16 cellular contexts compared by ENCODE assay signal in genomic region chr20:2659547-2659946, GRCh38. TPM values are rescaled to one million over a fixed set of nuclear protein-coding genes. Genes with fewer than 3 reads are reported as not detected.
"Had no signal": no experiment of that assay in that cellular context is flagged by ENCODE, and none has a peak within 500 bp of the region (broad histone marks: within the 10 kb centered on the region; RNA-seq: fewer than 3 reads in every experiment).

No MANE protein-coding gene starts in this region.

- H3K27me3 Mint-ChIP-seq: naive B cell; stimulated activated memory B cell treated with anti-CD40 and anti-IgM and Interleukin-4, amounts not matched to agents 10 μg/mL and 1 μg/mL and 100 μg/mL, for 72 hours had no signal

- H3K9me3 ChIP-seq: esophagus muscularis mucosa, left lung, neutrophil, thyroid gland, uterus had no signal

- H3K9ac ChIP-seq: parathyroid adenoma had no signal

- ATAC-seq: left lung had no signal

- H3K27me3 ChIP-seq: esophagus muscularis mucosa, left lung, neutrophil, thyroid gland, uterus had no signal

- H3K4me3 Mint-ChIP-seq: activated T-cell treated with anti-CD3 and anti-CD28 coated beads, Interleukin-2, amount 50 U/mL, for 72 hours; stimulated activated memory B cell treated with anti-CD40 and anti-IgM and Interleukin-4, amounts not matched to agents 10 μg/mL and 1 μg/mL and 100 μg/mL, for 72 hours; WTC11 had no signal

- H3K4me1 ChIP-seq: uterus had no signal

- H3K27ac Mint-ChIP-seq: activated T-cell treated with anti-CD3 and anti-CD28 coated beads, Interleukin-2, amount 50 U/mL, for 72 hours; stimulated activated memory B cell treated with anti-CD40 and anti-IgM and Interleukin-4, amounts not matched to agents 10 μg/mL and 1 μg/mL and 100 μg/mL, for 72 hours had no signal

- H3K9me3 Mint-ChIP-seq: activated T-cell treated with anti-CD3 and anti-CD28 coated beads, Interleukin-2, amount 50 U/mL, for 72 hours; stimulated activated memory B cell treated with anti-CD40 and anti-IgM and Interleukin-4, amounts not matched to agents 10 μg/mL and 1 μg/mL and 100 μg/mL, for 72 hours; WTC11 had no signal

- DNase-seq: activated CD4-positive, alpha-beta T cell treated with anti-CD3 and anti-CD28 coated beads for 48 hours; activated gamma-delta T cell treated with Interleukin-2 at 50 U/mL for 16 hours; activated T-cell treated with anti-CD3 and anti-CD28 coated beads, Interleukin-2, amount 50 U/mL, for 72 hours; hypothalamus; kidney; left lung; mammary epithelial cell; naive B cell; stimulated activated CD4-positive, alpha-beta T cell treated with anti-CD3 and anti-CD28 coated beads, Interleukin-2, amount 100 ng/mL, for 24 hours; thyroid gland; uterus had no signal

- H3K27ac ChIP-seq: esophagus muscularis mucosa, left lung, neutrophil, parathyroid adenoma, thyroid gland, uterus had no signal

- H3K36me3 ChIP-seq: uterus had no signal

- H3K4me3 ChIP-seq: esophagus muscularis mucosa, left lung, thyroid gland, uterus had no signal

- H2AFZ ChIP-seq: parathyroid adenoma had no signal

RNA-seq across cellular contexts. Expression of gene EBF4, which starts 33.0 kb away (rescaled TPM):
- polyA plus RNA-seq: mammary epithelial cell had no signal
